ENCODE assay signal across 8 cellular contexts in the genomic region with DNA sequence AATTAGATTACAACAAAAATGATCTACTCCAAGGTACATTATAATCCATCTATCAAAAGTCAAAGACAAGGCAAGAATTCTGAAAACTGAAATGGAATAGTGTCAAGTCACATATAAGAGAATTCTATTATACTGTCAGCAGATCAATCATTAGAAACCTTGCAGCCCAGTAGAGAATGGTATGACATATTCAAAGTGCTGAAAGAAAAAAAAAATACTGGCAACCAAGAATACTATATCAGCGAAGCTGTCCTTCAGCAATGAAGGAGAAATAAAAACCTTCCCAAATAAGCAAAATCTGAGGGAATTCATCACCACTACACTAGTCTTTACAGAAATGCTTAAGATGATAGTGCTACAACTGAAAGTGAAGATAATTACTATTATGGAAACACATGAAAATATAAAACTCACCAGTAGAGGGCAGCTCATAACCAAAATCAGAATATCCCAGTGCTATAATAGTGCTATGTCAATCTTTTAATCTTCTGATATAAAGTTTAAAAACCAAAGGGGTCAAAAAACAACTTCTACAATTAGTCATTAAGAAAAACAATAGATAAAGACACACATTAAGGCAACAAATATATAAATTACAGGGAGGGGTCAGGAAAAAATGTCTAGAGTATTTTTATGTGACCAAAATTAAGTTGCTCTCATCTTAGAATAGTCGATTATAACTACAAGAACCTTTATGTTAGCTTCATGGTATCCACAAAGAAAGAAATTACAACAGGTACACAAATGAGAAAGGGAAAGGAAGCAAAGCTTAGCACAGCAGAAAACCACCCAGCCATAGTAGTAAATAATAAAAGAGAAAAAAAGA.
DNase-seq lines count a peak whose midpoint lies in the region; ATAC-seq, FAIRE-seq and TF ChIP-seq lines count a peak whose summit lies in the region.

No MANE protein-coding gene starts in this region.

- H3K4me1 ChIP-seq in HEK293 (ENCODE audit: control insufficient read depth, insufficient read depth, low read length) (no peaks in the 10 kb centered on the region), OCI-LY1 (ENCODE audit: insufficient read depth, low read length, severe bottlenecking) (no peaks in the 10 kb centered on the region), keratinocyte (ENCODE audit: control insufficient read depth, extremely low read depth, insufficient read depth, low read length) (no peaks in the 10 kb centered on the region)

- POLR2A ChIA-PET in HEK293 (lab: Yijun Ruan, JAX): no interaction called here

- ATAC-seq in GM18505 (IDR thresholded peaks at IDR 0.05; ENCODE audit: unreplicated experiment): peak; percentile 85

- DNase-seq in keratinocyte (ENCODE audit: low read depth, low spot score) (no peak), NCI-H345 treated with DMSO at 0.1 percent for 48 hours (lab: John Stamatoyannopoulos, UW; ENCODE audit: unreplicated experiment) (no peak), cortex of kidney (lab: John Stamatoyannopoulos, UW) (no peak), posterior vena cava (ENCODE audit: low spot score) (no peak)
- no peak for DNase-seq in T-helper 2 cell treated with Interferon-gamma antibody and Interleukin-4, amounts not matched to agents 5 μg/mL and 100 μg/mL, for 36 hours (ENCODE audit: low spot score)

- intact Hi-C loops in posterior vena cava (cut with DNase I): no loop called here

- H3K27me3 Mint-ChIP-seq in T-helper 2 cell treated with Interferon-gamma antibody and Interleukin-4, amounts not matched to agents 5 μg/mL and 100 μg/mL, for 36 hours (ENCODE audit: low read depth): no peaks in the 10 kb centered on the region

- H3K36me3 Mint-ChIP-seq in T-helper 2 cell treated with Interferon-gamma antibody and Interleukin-4, amounts not matched to agents 5 μg/mL and 100 μg/mL, for 36 hours (ENCODE audit: low read depth): no peaks in the 10 kb centered on the region

- H3K9me2 ChIP-seq in OCI-LY1 (ENCODE audit: low read depth, low read length): no peaks in the 10 kb centered on the region

- H3K79me2 ChIP-seq in OCI-LY1 (ENCODE audit: insufficient read depth, low read length) (no peaks in the 10 kb centered on the region), keratinocyte (ENCODE audit: control insufficient read depth, insufficient read depth, low read length) (no peaks in the 10 kb centered on the region)

- H3F3A ChIP-seq in OCI-LY1 (ENCODE audit: insufficient read depth, low read length): no peaks in the 10 kb centered on the region

- TF ChIP-seq CTCF in HEK293 (tag by site-specific recombination; IDR thresholded peaks at IDR 0.05) (no peak), OCI-LY1 (IDR thresholded peaks at IDR 0.05; ENCODE audit: low read length) (peak; percentile 70; the same call in 1 of the 2 replicates), keratinocyte (optimal IDR thresholded peaks at IDR 0.05 in 1 of 3, IDR thresholded peaks at IDR 0.05 in 1 of 3, conservative IDR thresholded peaks at IDR 0.05 in 1 of 3; ENCODE audit: extremely low read depth in 1 of 3, insufficient read depth in 2 of 3, low read length in 3 of 3) (peak in 2 of 3 experiments; percentile 14 to 38)

- H3K27ac ChIP-seq in HEK293 (ENCODE audit: extremely low read depth, low read depth, low read length) (no peak overlapping the region), OCI-LY1 (ENCODE audit: low read depth, low read length, poor library complexity, severe bottlenecking) (no peak overlapping the region), keratinocyte (ENCODE audit: control insufficient read depth, insufficient read depth, low read length) (no peak overlapping the region)

- no peaks in the 10 kb centered on the region for H4K20me1 ChIP-seq in OCI-LY1 (ENCODE audit: insufficient read depth, low read length)
- H4K20me1 ChIP-seq in keratinocyte (ENCODE audit: control insufficient read depth, extremely low read depth, insufficient read depth, low read length): no peaks in the 10 kb centered on the region

- no peaks in the 10 kb centered on the region for H3K9me3 ChIP-seq in HEK293 (ENCODE audit: control insufficient read depth, insufficient read depth, low read depth, low read length)
- no peaks in the 10 kb centered on the region for H3K9me3 ChIP-seq in OCI-LY1 (ENCODE audit: low read length)
- H3K9me3 ChIP-seq in keratinocyte (ENCODE audit: control insufficient read depth, low read depth, low read length): no peaks in the 10 kb centered on the region

- no peak overlapping the region for H3K4me3 Mint-ChIP-seq in T-helper 2 cell treated with Interferon-gamma antibody and Interleukin-4, amounts not matched to agents 5 μg/mL and 100 μg/mL, for 36 hours

- no peak for FAIRE-seq in keratinocyte (lab: Jason Lieb, UNC)

- H3K9ac ChIP-seq in OCI-LY1 (ENCODE audit: low read length) (no peak overlapping the region), keratinocyte (ENCODE audit: control insufficient read depth, extremely low read depth, insufficient read depth, low read length) (no peak overlapping the region)

- no peak for TF ChIP-seq POLR2A in GM18505 (IDR thresholded peaks at IDR 0.05; ENCODE audit: borderline replicate concordance, extremely low read depth, insufficient read depth, insufficient read length)

- dilution Hi-C loops in keratinocyte (cut with MboI; ENCODE audit: extremely low pct_ligation_motif_present, low sequenced_read_pairs): no loop called here

- H2AFZ ChIP-seq in OCI-LY1 (ENCODE audit: low read length) (no peak overlapping the region), keratinocyte (ENCODE audit: control insufficient read depth, low read length) (no peak overlapping the region)

- H3K27me3 ChIP-seq in OCI-LY1 (ENCODE audit: insufficient read depth, low read length): no peaks in the 10 kb centered on the region
- H3K27me3 ChIP-seq in keratinocyte (ENCODE audit: control insufficient read depth, extremely low read depth, insufficient read depth, low read length): no peaks in the 10 kb centered on the region

- H3K4me2 ChIP-seq in OCI-LY1 (ENCODE audit: low read length): no peak overlapping the region
- H3K4me2 ChIP-seq in keratinocyte (ENCODE audit: control insufficient read depth, extremely low read depth, insufficient read depth, low read depth, low read length): no peak overlapping the region

- no peak overlapping the region for H3K27ac Mint-ChIP-seq in T-helper 2 cell treated with Interferon-gamma antibody and Interleukin-4, amounts not matched to agents 5 μg/mL and 100 μg/mL, for 36 hours

- peaks cover 6% of the 10 kb centered on the region for H3K9me3 Mint-ChIP-seq in T-helper 2 cell treated with Interferon-gamma antibody and Interleukin-4, amounts not matched to agents 5 μg/mL and 100 μg/mL, for 36 hours

- no peaks in the 10 kb centered on the region for H3K9me1 ChIP-seq in keratinocyte (ENCODE audit: control insufficient read depth, extremely low read depth, insufficient read depth, low read length)

- CTCF ChIA-PET in HEK293 (lab: Yijun Ruan, JAX): interaction anchor here (0.5 to 1.7 kb wide), 11 partner anchors 8 to 1562 kb away, joined by 3 to 6 read pairs (median 3); no protein-coding TSS in a partner anchor

- H3K4me1 Mint-ChIP-seq in T-helper 2 cell treated with Interferon-gamma antibody and Interleukin-4, amounts not matched to agents 5 μg/mL and 100 μg/mL, for 36 hours (ENCODE audit: low read depth): no peaks in the 10 kb centered on the region

- H3K36me3 ChIP-seq in HEK293 (ENCODE audit: control insufficient read depth in 2 of 2, insufficient read depth in 1 of 2, low read length in 2 of 2) (no peaks in the 10 kb centered on the region), OCI-LY1 (ENCODE audit: insufficient read depth, low read length) (no peaks in the 10 kb centered on the region), keratinocyte (ENCODE audit: control insufficient read depth in 2 of 2, extremely low read depth in 1 of 2, insufficient read depth in 2 of 2, low read length in 2 of 2) (no peaks in the 10 kb centered on the region)

- H3K4me3 ChIP-seq in HEK293 (ENCODE audit: low read depth, low read length) (no peak overlapping the region), OCI-LY1 (ENCODE audit: low read depth, low read length, poor library complexity, severe bottlenecking) (no peak overlapping the region), keratinocyte (ENCODE audit: control insufficient read depth in 2 of 3, extremely low read depth in 1 of 3, insufficient read depth in 2 of 3, low read depth in 1 of 3, low read length in 3 of 3) (no peak overlapping the region)

TF ChIP-seq in HEK293, 187 proteins besides CTCF, POLR2A, EP300 and RAD21:
- TF ChIP-seq ZNF658 (tag by site-specific recombination; IDR thresholded peaks at IDR 0.05): no peak
- TF ChIP-seq SETDB1 (IDR thresholded peaks at IDR 0.05; ENCODE audit: insufficient read length, low read length): peak; percentile 94
- TF ChIP-seq PATZ1 (tag by site-specific recombination; IDR thresholded peaks at IDR 0.05): no peak
- TF ChIP-seq ZNF654 (tag by site-specific recombination; IDR thresholded peaks at IDR 0.05; ENCODE audit: low read depth): peak; percentile 54
